8 cellular contexts compared by ENCODE assay signal in the genomic region with DNA sequence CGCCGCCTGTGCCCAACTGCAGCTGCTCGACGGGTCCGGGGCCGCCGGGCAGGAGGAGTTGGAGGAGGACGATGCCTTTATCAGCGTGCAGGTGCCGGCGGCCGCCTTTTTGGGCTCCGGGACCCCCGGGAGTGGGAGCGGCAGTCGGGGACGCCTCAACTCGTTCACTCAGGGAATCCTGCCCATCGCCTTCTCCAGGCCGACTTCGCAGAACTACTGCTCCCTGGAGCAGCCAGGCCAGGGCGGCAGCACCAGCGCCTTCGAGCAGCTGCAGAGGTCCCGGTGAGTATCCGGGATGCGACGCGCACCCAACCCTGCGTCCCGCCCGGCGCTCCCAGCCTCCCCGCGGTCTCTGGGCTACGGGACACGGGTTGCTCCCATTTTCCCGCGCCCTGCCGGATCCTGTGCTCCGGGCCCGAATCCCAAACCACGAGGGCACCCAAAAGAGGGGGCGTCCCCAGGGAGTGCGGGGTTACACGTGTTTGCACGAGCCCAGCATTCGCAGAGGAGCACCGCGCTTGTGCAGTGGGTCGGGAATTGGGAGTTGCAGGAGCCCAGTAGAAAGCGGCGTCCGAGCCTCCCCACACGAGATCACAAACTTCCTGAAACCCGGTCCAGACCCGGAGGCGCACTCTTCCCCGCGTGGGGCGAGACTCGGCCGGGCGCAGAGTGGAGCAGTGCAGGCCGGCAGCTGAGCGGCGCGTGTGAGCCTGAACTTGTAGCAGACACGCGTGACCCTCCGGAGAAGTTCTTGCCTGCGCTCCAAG. TPM values are rescaled to one million over a fixed set of nuclear protein-coding genes. Genes with fewer than 3 reads are reported as not detected.
DNase-seq lines count a peak whose midpoint lies in the region; ATAC-seq and TF ChIP-seq lines count a peak whose summit lies in the region.

No MANE protein-coding gene starts in this region.

- H3K9me3 ChIP-seq in ES-I3 (ENCODE audit: control insufficient read depth, insufficient read depth, low read length) (no peaks in the 10 kb centered on the region), mucosa of stomach (ENCODE audit: control insufficient read depth, low read length) (no peaks in the 10 kb centered on the region), upper lobe of right lung (no peaks in the 10 kb centered on the region)

- H3K9me3 Mint-ChIP-seq in T-helper 1 cell treated with Interleukin-12 subunit alpha and Interleukin-12 subunit beta and Interleukin-4 antibody, amounts not matched to agents 30 μg/mL and 1 μg/mL, for 36 hours, result no peaks in the 10 kb centered on the region

- peaks cover 17% of the 10 kb centered on the region for H3K4me1 ChIP-seq in ES-I3 (ENCODE audit: insufficient read depth, low read length)
- peaks cover 32% of the 10 kb centered on the region for H3K4me1 ChIP-seq in mucosa of stomach (ENCODE audit: control insufficient read depth, insufficient read depth, low read length)
- H3K4me1 ChIP-seq in upper lobe of right lung, result peaks cover 18% of the 10 kb centered on the region

- no peaks in the 10 kb centered on the region for H3K36me3 ChIP-seq in ES-I3 (ENCODE audit: insufficient read depth, low read length)
- H3K36me3 ChIP-seq in mucosa of stomach (ENCODE audit: control insufficient read depth, insufficient read depth, low read length), result no peaks in the 10 kb centered on the region
- H3K36me3 ChIP-seq in upper lobe of right lung, result no peaks in the 10 kb centered on the region

- H3K4me1 Mint-ChIP-seq in T-helper 1 cell treated with Interleukin-12 subunit alpha and Interleukin-12 subunit beta and Interleukin-4 antibody, amounts not matched to agents 30 μg/mL and 1 μg/mL, for 36 hours (ENCODE audit: low read depth), result peaks cover 8% of the 10 kb centered on the region

- peak overlapping the region; percentile 60 for H3K4me3 Mint-ChIP-seq in T-helper 1 cell treated with Interleukin-12 subunit alpha and Interleukin-12 subunit beta and Interleukin-4 antibody, amounts not matched to agents 30 μg/mL and 1 μg/mL, for 36 hours

- H3K4me3 ChIP-seq in epithelial cell of proximal tubule (ENCODE audit: low read depth, low read length) (peak overlapping the region; percentile 89), mucosa of stomach (ENCODE audit: low read length) (peak overlapping the region; percentile 48), upper lobe of right lung (peak overlapping the region; percentile 62)

- peaks cover 54% of the 10 kb centered on the region for H3K27me3 Mint-ChIP-seq in T-helper 1 cell treated with Interleukin-12 subunit alpha and Interleukin-12 subunit beta and Interleukin-4 antibody, amounts not matched to agents 30 μg/mL and 1 μg/mL, for 36 hours (ENCODE audit: low read depth)

- H3K27ac Mint-ChIP-seq in T-helper 1 cell treated with Interleukin-12 subunit alpha and Interleukin-12 subunit beta and Interleukin-4 antibody, amounts not matched to agents 30 μg/mL and 1 μg/mL, for 36 hours, result no peak overlapping the region

- ATAC-seq in HG02623 (IDR thresholded peaks at IDR 0.05; ENCODE audit: unreplicated experiment), result peak; percentile 14
- peak; percentile 46 for ATAC-seq in upper lobe of right lung

- no peaks in the 10 kb centered on the region for H3K27me3 ChIP-seq in mucosa of stomach (ENCODE audit: control insufficient read depth, insufficient read depth, low read length)
- no peaks in the 10 kb centered on the region for H3K27me3 ChIP-seq in upper lobe of right lung

- H3K27ac ChIP-seq in upper lobe of right lung, result peak overlapping the region; percentile 79

- no peaks in the 10 kb centered on the region for H3K36me3 Mint-ChIP-seq in T-helper 1 cell treated with Interleukin-12 subunit alpha and Interleukin-12 subunit beta and Interleukin-4 antibody, amounts not matched to agents 30 μg/mL and 1 μg/mL, for 36 hours (ENCODE audit: low read depth)

- DNase-seq in epithelial cell of proximal tubule (ENCODE audit: low read depth) (no peak), upper lobe of right lung (peak; percentile 80), OCI-M1 (lab: John Stamatoyannopoulos, UW) (no peak), COLO829 (ENCODE audit: low spot score) (no peak)

- no peak for TF ChIP-seq CTCF in epithelial cell of proximal tubule (conservative IDR thresholded peaks at IDR 0.05; ENCODE audit: low read depth, low read length)
- no peak for TF ChIP-seq CTCF in upper lobe of right lung (IDR thresholded peaks at IDR 0.05)

- H3K9ac ChIP-seq in ES-I3 (ENCODE audit: low read depth, low read length) (peak overlapping the region; percentile 78), mucosa of stomach (ENCODE audit: low read length) (peak overlapping the region; percentile 55)

- intact Hi-C loops in upper lobe of right lung (cut with DNase I), result loop anchor here (5.0 kb wide), 1 partner anchor 241 kb away; no protein-coding TSS in a partner anchor

RNA-seq across cellular contexts. Expression of gene CABLES1, which starts 1.2 kb away (rescaled TPM):
- total RNA-seq in epithelial cell of proximal tubule (6.1 and 19.7 TPM in 2 replicates), upper lobe of right lung (39.5 TPM)
